ENCODE assay signal across 32 cellular contexts in the genomic region with DNA sequence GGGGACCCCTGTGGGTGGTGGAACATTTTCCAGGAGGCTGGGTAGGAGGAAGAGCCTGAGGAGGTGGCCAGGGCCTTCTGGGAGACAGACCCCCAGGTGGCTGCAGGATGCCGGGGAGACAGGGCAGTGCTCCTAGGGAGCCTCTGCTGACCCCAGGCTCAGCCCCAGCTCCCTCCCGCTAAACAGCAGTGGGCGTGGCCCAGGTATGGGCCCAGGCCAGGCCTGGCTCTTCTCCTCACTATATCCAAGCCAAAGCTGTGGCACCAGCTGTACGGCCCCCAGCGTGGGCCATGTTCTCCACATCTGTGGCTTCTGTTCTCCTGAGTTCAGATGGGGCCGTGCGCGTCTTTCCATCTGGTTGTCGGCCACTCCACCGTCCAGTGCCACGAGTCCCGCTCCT. TPM values are rescaled to one million over a fixed set of nuclear protein-coding genes. Genes with fewer than 3 reads are reported as not detected.
"Had no signal": no experiment of that assay in that cellular context is flagged by ENCODE, and none has a peak within 500 bp of the region (broad histone marks: within the 10 kb centered on the region; RNA-seq: fewer than 3 reads in every experiment).

No MANE protein-coding gene starts in this region.

- FAIRE-seq: endothelial cell of umbilical vein, keratinocyte, pancreas had no signal

- H3K4me2 ChIP-seq: smooth muscle cell had no signal

- H3K27ac ChIP-seq: coronary artery, esophagus muscularis mucosa, foreskin keratinocyte, gastroesophageal sphincter, heart right ventricle, neutrophil, pancreas, right lobe of liver, suprapubic skin, transverse colon, upper lobe of right lung, uterus had no signal

- H3K4me1 ChIP-seq: esophagus muscularis mucosa, foreskin keratinocyte, gastroesophageal sphincter, heart right ventricle, pancreas, right lobe of liver, suprapubic skin, transverse colon, upper lobe of right lung, uterus had no signal

- H3K27ac Mint-ChIP-seq: memory B cell; mesothelial cell of epicardium; natural killer cell treated with Interleukin-12 subunit alpha and Interleukin-12 subunit beta and Interleukin-15 and Interleukin-18, amount 100 ng/mL, for 72 hours; stimulated activated naive CD8-positive, alpha-beta T cell treated with anti-CD3 and anti-CD28 coated beads, Interleukin-15, amount 100 ng/mL, for 72 hours had no signal

- H3K4me3 Mint-ChIP-seq: memory B cell; mesothelial cell of epicardium; naive B cell; natural killer cell treated with Interleukin-12 subunit alpha and Interleukin-12 subunit beta and Interleukin-15 and Interleukin-18, amount 100 ng/mL, for 72 hours; stimulated activated naive CD8-positive, alpha-beta T cell treated with anti-CD3 and anti-CD28 coated beads, Interleukin-15, amount 100 ng/mL, for 72 hours had no signal

- DNase-seq: dermis blood vessel endothelial cell; effector memory CD4-positive, alpha-beta T cell; foreskin keratinocyte; heart right ventricle; hippocampal formation; mucosa of descending colon; naive B cell; pancreas; right lobe of liver; stimulated activated CD4-positive, alpha-beta T cell treated with anti-CD3 and anti-CD28 coated beads, Interleukin-12 subunit alpha, Interleukin-12 subunit beta, amount 100 ng/mL, for 4 hours; stimulated activated CD4-positive, alpha-beta T cell treated with anti-CD3 and anti-CD28 coated beads, Interleukin-1b, Interleukin-23, amount 100 ng/mL, for 48 hours; stimulated activated CD4-positive, alpha-beta T cell treated with anti-CD3 and anti-CD28 coated beads, Interleukin-4, amount 100 ng/mL, for 1 hour; stimulated activated CD8-positive, alpha-beta memory T cell treated with anti-CD3 and anti-CD28 coated beads, Interleukin-4, amount 100 ng/mL, for 48 hours; stimulated activated naive CD4-positive, alpha-beta T cell; stimulated activated naive CD8-positive, alpha-beta T cell treated with anti-CD3 and anti-CD28 coated beads, Interleukin-15, amount 100 ng/mL, for 72 hours; transverse colon; upper lobe of right lung; uterus had no signal

- H3K36me3 ChIP-seq: esophagus muscularis mucosa, gastroesophageal sphincter, heart right ventricle, neutrophil, pancreas, right lobe of liver, suprapubic skin, transverse colon, upper lobe of right lung, uterus had no signal

- H3K36me3 Mint-ChIP-seq: memory B cell; mesothelial cell of epicardium; naive B cell; natural killer cell treated with Interleukin-12 subunit alpha and Interleukin-12 subunit beta and Interleukin-15 and Interleukin-18, amount 100 ng/mL, for 72 hours had no signal

- H3K9me3 ChIP-seq: pancreas, right lobe of liver, suprapubic skin, transverse colon, upper lobe of right lung had no signal

- H3K27me3 Mint-ChIP-seq: natural killer cell treated with Interleukin-12 subunit alpha and Interleukin-12 subunit beta and Interleukin-15 and Interleukin-18, amount 100 ng/mL, for 72 hours; stimulated activated naive CD8-positive, alpha-beta T cell treated with anti-CD3 and anti-CD28 coated beads, Interleukin-15, amount 100 ng/mL, for 72 hours had no signal

- ATAC-seq: foreskin keratinocyte; gastroesophageal sphincter; mucosa of descending colon; natural killer cell treated with Interleukin-12 subunit alpha and Interleukin-12 subunit beta and Interleukin-15 and Interleukin-18, amount 100 ng/mL, for 72 hours; pancreas; right lobe of liver; upper lobe of right lung had no signal

- H3K9me3 Mint-ChIP-seq: memory B cell; mesothelial cell of epicardium; natural killer cell treated with Interleukin-12 subunit alpha and Interleukin-12 subunit beta and Interleukin-15 and Interleukin-18, amount 100 ng/mL, for 72 hours had no signal

- H3K4me3 ChIP-seq: coronary artery, esophagus muscularis mucosa, gastroesophageal sphincter, heart right ventricle, lung, mucosa of descending colon, pancreas, right lobe of liver, smooth muscle cell, suprapubic skin, transverse colon, upper lobe of right lung, uterus had no signal

- H3K4me1 Mint-ChIP-seq: memory B cell; mesothelial cell of epicardium; naive B cell; stimulated activated naive CD8-positive, alpha-beta T cell treated with anti-CD3 and anti-CD28 coated beads, Interleukin-15, amount 100 ng/mL, for 72 hours had no signal

- H3K27me3 ChIP-seq: foreskin keratinocyte, heart right ventricle, neutrophil, pancreas, right lobe of liver, transverse colon, upper lobe of right lung, uterus had no signal

RNA-seq across cellular contexts. Expression of a gene that starts 58.5 kb away (rescaled TPM):
- total RNA-seq: dermis blood vessel endothelial cell; endothelial cell of umbilical vein; epithelial cell of proximal tubule; fibroblast of lung; foreskin keratinocyte; mesothelial cell of epicardium; natural killer cell treated with Interleukin-12 subunit alpha and Interleukin-12 subunit beta and Interleukin-15 and Interleukin-18, amount 100 ng/mL, for 72 hours; right lobe of liver; smooth muscle cell had no signal
- polyA plus RNA-seq: endothelial cell of umbilical vein, fibroblast of lung, foreskin keratinocyte, keratinocyte, smooth muscle cell had no signal
